ENCODE assay signal across 29 cellular contexts in genomic region chr2:162382283-162382682, GRCh38. TPM values are rescaled to one million over a fixed set of nuclear protein-coding genes. Genes with fewer than 3 reads are reported as not detected.
DNase-seq lines count a peak whose midpoint lies in the region; ATAC-seq, FAIRE-seq and TF ChIP-seq lines count a peak whose summit lies in the region.
"Had no signal": no experiment of that assay in that cellular context is flagged by ENCODE, and none has a peak within 500 bp of the region (broad histone marks: within the 10 kb centered on the region; RNA-seq: fewer than 3 reads in every experiment).

No MANE protein-coding gene starts in this region.

- H3K36me3 Mint-ChIP-seq in activated T-cell treated with anti-CD3 and anti-CD28 coated beads, Interleukin-2, amount 50 U/mL, for 72 hours (ENCODE audit: insufficient read depth in 2 of 2) = no peaks in the 10 kb centered on the region
- H3K36me3 Mint-ChIP-seq in effector memory CD8-positive, alpha-beta T cell (ENCODE audit: insufficient read depth) = no peaks in the 10 kb centered on the region

- H3K79me2 ChIP-seq in osteoblast (ENCODE audit: insufficient read depth, low read length) = no peaks in the 10 kb centered on the region

- H3K27me3 ChIP-seq in osteoblast (ENCODE audit: insufficient read depth, low read length) = no peaks in the 10 kb centered on the region
- H3K27me3 ChIP-seq: adrenal gland, BE2C, SJSA1 had no signal

- no peak overlapping the region for H2AFZ ChIP-seq in osteoblast (ENCODE audit: low read length)

- H4K20me1 ChIP-seq in osteoblast (ENCODE audit: insufficient read depth, low read length) = no peaks in the 10 kb centered on the region

- no peak overlapping the region for H3K4me3 Mint-ChIP-seq in activated T-cell treated with anti-CD3 and anti-CD28 coated beads, Interleukin-2, amount 50 U/mL, for 72 hours
- no peak overlapping the region for H3K4me3 Mint-ChIP-seq in effector memory CD8-positive, alpha-beta T cell
- H3K4me3 Mint-ChIP-seq: activated CD8-positive, alpha-beta T cell treated with anti-CD3 and anti-CD28 coated beads, Interleukin-2, amount 10 ng/mL, durations not matched to agents 7 days and 5 days had no signal

- no peak overlapping the region for H3K27ac ChIP-seq in SK-N-MC
- no peak overlapping the region for H3K27ac ChIP-seq in osteoblast (ENCODE audit: low read depth, low read length)
- H3K27ac ChIP-seq: adrenal gland, SJSA1 had no signal

- no peaks in the 10 kb centered on the region for H3K9me3 Mint-ChIP-seq in activated T-cell treated with anti-CD3 and anti-CD28 coated beads, Interleukin-2, amount 50 U/mL, for 72 hours
- H3K9me3 Mint-ChIP-seq in effector memory CD8-positive, alpha-beta T cell = no peaks in the 10 kb centered on the region

- H3K9me3 ChIP-seq in SK-N-MC (ENCODE audit: low read depth, low read length) (no peaks in the 10 kb centered on the region), osteoblast (ENCODE audit: low read depth, low read length) (no peaks in the 10 kb centered on the region)
- H3K9me3 ChIP-seq: adrenal gland, BE2C, SJSA1 had no signal

- TF ChIP-seq CTCF in fibroblast of pulmonary artery (IDR thresholded peaks at IDR 0.05; ENCODE audit: low read length, missing control alignments) (no peak), osteoblast (IDR thresholded peaks at IDR 0.05; ENCODE audit: extremely low read depth, low read depth, low read length) (no peak)

- no peak overlapping the region for H3K4me2 ChIP-seq in osteoblast (ENCODE audit: insufficient read depth, low read length)

- peak overlapping the region; percentile 8; the same call in 1 of the 2 replicates for H3K4me3 ChIP-seq in SK-N-MC
- no peak overlapping the region for H3K4me3 ChIP-seq in fibroblast of pulmonary artery (replicated peaks; ENCODE audit: low read depth, low read length)
- H3K4me3 ChIP-seq in osteoblast (ENCODE audit: insufficient read depth, low read length) = no peak overlapping the region
- H3K4me3 ChIP-seq: adrenal gland, SJSA1 had no signal

- H3K27me3 Mint-ChIP-seq in activated T-cell treated with anti-CD3 and anti-CD28 coated beads, Interleukin-2, amount 50 U/mL, for 72 hours (ENCODE audit: low read depth) = peaks cover 7% of the 10 kb centered on the region
- peaks cover 14 to 36% of the 10 kb centered on the region in 2 donors for H3K27me3 Mint-ChIP-seq in effector memory CD8-positive, alpha-beta T cell

- TF ChIP-seq POLR2A in H54 (IDR thresholded peaks at IDR 0.05; ENCODE audit: low read depth, low read length) = no peak

- H3K9ac ChIP-seq in SK-N-MC (ENCODE audit: insufficient read length) = no peak overlapping the region

- no peaks in the 10 kb centered on the region for H3K4me1 ChIP-seq in osteoblast (ENCODE audit: insufficient read depth, low read length)
- H3K4me1 ChIP-seq: adrenal gland, BE2C, SJSA1 had no signal

- no peak overlapping the region for H3K27ac Mint-ChIP-seq in activated T-cell treated with anti-CD3 and anti-CD28 coated beads, Interleukin-2, amount 50 U/mL, for 72 hours
- no peak overlapping the region for H3K27ac Mint-ChIP-seq in effector memory CD8-positive, alpha-beta T cell
- H3K27ac Mint-ChIP-seq: activated CD8-positive, alpha-beta T cell treated with anti-CD3 and anti-CD28 coated beads, Interleukin-2, amount 10 ng/mL, durations not matched to agents 7 days and 5 days had no signal

- no peaks in the 10 kb centered on the region for H3K36me3 ChIP-seq in SK-N-MC (ENCODE audit: insufficient read depth, low read length)
- no peaks in the 10 kb centered on the region for H3K36me3 ChIP-seq in osteoblast (ENCODE audit: insufficient read depth, low read length)
- H3K36me3 ChIP-seq: adrenal gland, BE2C, SJSA1 had no signal

- DNase-seq in NCI-H2227 (lab: John Stamatoyannopoulos, UW; ENCODE audit: unreplicated experiment) = peak; percentile 14
- DNase-seq in NCI-H2227 treated with DMSO at 0.1 percent for 48 hours (lab: John Stamatoyannopoulos, UW) = no peak
- DNase-seq in SK-N-MC (ENCODE audit: low read depth, low spot score) = no peak
- peak; percentile 23 for DNase-seq in fibroblast of pulmonary artery (ENCODE audit: low read depth)
- peak; percentile 1 for DNase-seq in osteoblast (ENCODE audit: insufficient read length, low spot score, missing footprints)
- no peak for DNase-seq in H54 (ENCODE audit: insufficient read length, low spot score)
- DNase-seq in activated T-cell treated with anti-CD3 and anti-CD28 coated beads, Interleukin-2, amount 50 U/mL, for 72 hours = no peak
- no peak for DNase-seq in effector memory CD8-positive, alpha-beta T cell
- DNase-seq: activated CD4-positive, CD25-positive, alpha-beta regulatory T cell treated with anti-CD3 and anti-CD28 coated beads, Interleukin-2, amount 50 U/mL, for 72 hours; activated CD8-positive, alpha-beta T cell treated with anti-CD3 and anti-CD28 coated beads, Interleukin-2, amount 10 ng/mL, durations not matched to agents 7 days and 5 days; activated T-cell treated with anti-CD3 and anti-CD28 coated beads for 4 hours; adrenal gland; BE2C; DND-41; H7; head of caudate nucleus; mesendoderm; MV-4-11; NCI-H187; NCI-H345; occipital lobe; retina; stimulated activated CD4-positive, alpha-beta T cell treated with anti-CD3 and anti-CD28 coated beads, Interleukin-4, amount 100 ng/mL, for 4 hours; stimulated activated naive CD8-positive, alpha-beta T cell treated with anti-CD3 and anti-CD28 coated beads, Interleukin-15, Interleukin-2, amounts not matched to agents 100 U/mL and 50 U/mL, for 24 hours; T-helper 1 cell had no signal

- ATAC-seq in activated T-cell treated with anti-CD3 and anti-CD28 coated beads, Interleukin-2, amount 50 U/mL, for 72 hours (replicated peaks in 1 of 2) = no peak
- ATAC-seq in effector memory CD8-positive, alpha-beta T cell (replicated peaks) = no peak
- ATAC-seq: activated CD8-positive, alpha-beta T cell treated with anti-CD3 and anti-CD28 coated beads, Interleukin-2, amount 10 ng/mL, durations not matched to agents 7 days and 5 days; Panc1; stimulated activated naive CD8-positive, alpha-beta T cell treated with anti-CD3 and anti-CD28 coated beads, Interleukin-15, Interleukin-2, amounts not matched to agents 100 U/mL and 50 U/mL, for 24 hours had no signal

- no peak for FAIRE-seq in H54 (lab: Jason Lieb, UNC)
- FAIRE-seq: endometrium, GM12891 had no signal

- H3K4me1 Mint-ChIP-seq in activated T-cell treated with anti-CD3 and anti-CD28 coated beads, Interleukin-2, amount 50 U/mL, for 72 hours (ENCODE audit: low read depth) = no peaks in the 10 kb centered on the region
- H3K4me1 Mint-ChIP-seq in effector memory CD8-positive, alpha-beta T cell (ENCODE audit: low read depth in 2 of 2) = no peaks in the 10 kb centered on the region

RNA-seq across cellular contexts. Expression of gene GCA, which starts 38.4 kb away (rescaled TPM):
- 3.3 and 3.8 TPM in 2 replicates for total RNA-seq in osteoblast
- 10 to 100 TPM; 18.7 to 22.2 TPM for total RNA-seq in activated T-cell treated with anti-CD3 and anti-CD28 coated beads, Interleukin-2, amount 50 U/mL, for 72 hours

Comparison
In these comparisons a context has a peak if more than half of its experiments do, and no peak if none do; other contexts are left out.
1. DNase-seq: peak in NCI-H2227 (single experiment), fibroblast of pulmonary artery (single experiment) and osteoblast (single experiment); none in NCI-H2227 treated with DMSO at 0.1 percent for 48 hours (single experiment), SK-N-MC (single experiment), H54 (single experiment), activated T-cell treated with anti-CD3 and anti-CD28 coated beads, Interleukin-2, amount 50 U/mL, for 72 hours (0 of 2) and effector memory CD8-positive, alpha-beta T cell (0 of 3).